In the genomic region with DNA sequence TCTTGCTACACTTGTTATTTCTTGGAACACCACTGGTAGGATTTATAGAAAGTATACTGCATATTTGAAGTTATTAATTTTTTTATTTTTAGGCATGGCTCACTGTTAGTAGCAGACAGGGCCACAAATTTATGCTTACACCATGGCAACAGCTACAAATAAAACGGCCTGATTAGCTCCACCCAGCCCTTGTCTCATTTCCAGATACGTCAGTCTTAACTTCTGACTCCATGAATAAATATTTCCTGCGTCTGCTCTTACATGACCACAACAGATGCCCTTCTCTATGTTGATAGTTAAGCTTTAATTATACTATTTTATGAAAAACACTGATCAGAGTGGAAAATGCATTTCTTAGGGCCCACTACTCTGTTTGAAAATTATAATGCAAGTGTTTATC, we compare ENCODE assay signal across 18 cellular contexts.
DNase-seq lines count a peak whose midpoint lies in the region; ATAC-seq and TF ChIP-seq lines count a peak whose summit lies in the region.
"Had no signal": no experiment of that assay in that cellular context is flagged by ENCODE, and none has a peak within 500 bp of the region (broad histone marks: within the 10 kb centered on the region; RNA-seq: fewer than 3 reads in every experiment).

No MANE protein-coding gene starts in this region.

- H2AFZ ChIP-seq in SK-N-SH (ENCODE audit: low read depth) (no peak overlapping the region), PC-9 (no peak overlapping the region)
- H2AFZ ChIP-seq: parathyroid adenoma had no signal

- H3K4me3 ChIP-seq in SK-N-SH (ENCODE audit: low read depth in 2 of 2, low read length in 1 of 2) (no peak overlapping the region), retinal pigment epithelial cell (ENCODE audit: low read length) (no peak overlapping the region), PC-9 (no peak overlapping the region)
- H3K4me3 ChIP-seq: HAP-1, spleen, transverse colon had no signal

- CTCF ChIA-PET in SK-N-SH (lab: Yijun Ruan, JAX), result no interaction called here
- CTCF ChIA-PET in PC-9 (lab: Charles Lee), result no interaction called here

- H3K27me3 ChIP-seq in SK-N-SH (ENCODE audit: insufficient read depth) (no peaks in the 10 kb centered on the region), PC-9 (ENCODE audit: insufficient read depth, low read depth) (no peaks in the 10 kb centered on the region)

- 56% methylated on average over 3 of the region's 3 CpGs for WGBS in SK-N-SH (ENCODE audit: low lambda C conversion rate)

- H3K79me2 ChIP-seq in SK-N-SH (ENCODE audit: insufficient read depth) (no peaks in the 10 kb centered on the region), PC-9 (ENCODE audit: low read depth) (no peaks in the 10 kb centered on the region)
- H3K79me2 ChIP-seq: parathyroid adenoma had no signal

- POLR2A ChIA-PET in SK-N-SH (lab: Yijun Ruan, JAX), result no interaction called here
- POLR2A ChIA-PET in PC-9 (lab: Charles Lee; ENCODE audit: unreplicated experiment), result no interaction called here

- TF ChIP-seq CTCF in SK-N-SH (IDR thresholded peaks at IDR 0.05) (no peak), retinal pigment epithelial cell (conservative IDR thresholded peaks at IDR 0.05; ENCODE audit: low read depth, low read length) (no peak), PC-9 (conservative IDR thresholded peaks at IDR 0.05) (no peak)

- H3K9me3 ChIP-seq in SK-N-SH, result no peaks in the 10 kb centered on the region
- H3K9me3 ChIP-seq in PC-9 (ENCODE audit: insufficient read depth, low read depth), result no peaks in the 10 kb centered on the region
- H3K9me3 ChIP-seq: HAP-1, spleen, transverse colon had no signal

- no peak for TF ChIP-seq EP300 in SK-N-SH (IDR thresholded peaks at IDR 0.05; ENCODE audit: borderline replicate concordance in 1 of 2, low read depth in 1 of 2, low read length in 1 of 2)

- ATAC-seq in SK-N-SH treated with all-trans-retinoic acid at 6 μM for 48 hours, result peak; percentile 74
- ATAC-seq: stimulated activated memory B cell treated with anti-CD40 and anti-IgM and Interleukin-4, amounts not matched to agents 10 μg/mL and 1 μg/mL and 100 μg/mL, for 72 hours had no signal

- H4K20me1 ChIP-seq in SK-N-SH (ENCODE audit: insufficient read depth) (no peaks in the 10 kb centered on the region), PC-9 (ENCODE audit: insufficient read depth) (no peaks in the 10 kb centered on the region)

- H3K9ac ChIP-seq in SK-N-SH, result no peak overlapping the region
- H3K9ac ChIP-seq: parathyroid adenoma had no signal

- no TSS peak for BruUV-seq in PC-9 (replicated peaks; lab: Mats Ljungman, UMichigan)

- TF ChIP-seq RAD21 in SK-N-SH (IDR thresholded peaks at IDR 0.05; ENCODE audit: low read length), result no peak

- H3F3A ChIP-seq in SK-N-SH (replicated peaks; ENCODE audit: insufficient read depth) (no peaks in the 10 kb centered on the region), PC-9 (ENCODE audit: insufficient read depth, low read depth) (no peaks in the 10 kb centered on the region)

- H3K4me1 ChIP-seq in SK-N-SH (ENCODE audit: control insufficient read depth in 1 of 2, insufficient read depth in 2 of 2, low read depth in 1 of 2, low read length in 1 of 2) (no peaks in the 10 kb centered on the region), PC-9 (replicated peaks; ENCODE audit: insufficient read depth) (no peaks in the 10 kb centered on the region)
- H3K4me1 ChIP-seq: HAP-1 had no signal

- DNase-seq in SK-N-SH (no peak), RPMI7951 (ENCODE audit: low read depth) (peak; percentile 12), fibroblast of the conjunctiva (ENCODE audit: low read depth) (peak; percentile 4), retinal pigment epithelial cell (ENCODE audit: low read depth) (peak; percentile 46), NCI-H2029 (lab: John Stamatoyannopoulos, UW) (no peak), cerebellar cortex (ENCODE audit: low spot score) (no peak), PC-9 (no peak)
- DNase-seq: 8988T; activated T-cell treated with anti-CD3 and anti-CD28 coated beads, Interleukin-2, amount 50 U/mL, for 1 hour; CD4-positive, CD25-positive, alpha-beta regulatory T cell; hypothalamus; NCI-H1092 treated with DMSO at 0.1 percent for 48 hours; spleen; transverse colon had no signal

- no peak overlapping the region for H3K4me2 ChIP-seq in SK-N-SH
- no peak overlapping the region for H3K4me2 ChIP-seq in PC-9

- no peaks in the 10 kb centered on the region for H3K9me2 ChIP-seq in SK-N-SH
- H3K9me2 ChIP-seq in PC-9 (ENCODE audit: insufficient read depth), result 0 out of 2 replicates have a peak, but pooled peaks cover 3% of the 10 kb centered on the region

- H3K36me3 ChIP-seq in SK-N-SH (replicated peaks in 1 of 2; ENCODE audit: control insufficient read depth in 1 of 2, insufficient read depth in 2 of 2, low read length in 1 of 2) (no peaks in the 10 kb centered on the region), PC-9 (ENCODE audit: low read depth) (no peaks in the 10 kb centered on the region)
- H3K36me3 ChIP-seq: HAP-1, spleen, transverse colon had no signal

- no peak overlapping the region for H3K27ac ChIP-seq in SK-N-SH (ENCODE audit: low read depth in 2 of 2, low read length in 1 of 2)
- H3K27ac ChIP-seq in PC-9, result no peak overlapping the region
- H3K27ac ChIP-seq: parathyroid adenoma, spleen, transverse colon had no signal

- intact Hi-C loops in PC-9 (cut with micrococcal nuclease; ENCODE audit: unreplicated experiment), result no loop called here

TF ChIP-seq in SK-N-SH treated with all-trans-retinoic acid at 6 μM for 48 hours, 23 proteins besides CTCF, POLR2A, EP300 and RAD21 (continues in another document):
- TF ChIP-seq, protein P1, sequence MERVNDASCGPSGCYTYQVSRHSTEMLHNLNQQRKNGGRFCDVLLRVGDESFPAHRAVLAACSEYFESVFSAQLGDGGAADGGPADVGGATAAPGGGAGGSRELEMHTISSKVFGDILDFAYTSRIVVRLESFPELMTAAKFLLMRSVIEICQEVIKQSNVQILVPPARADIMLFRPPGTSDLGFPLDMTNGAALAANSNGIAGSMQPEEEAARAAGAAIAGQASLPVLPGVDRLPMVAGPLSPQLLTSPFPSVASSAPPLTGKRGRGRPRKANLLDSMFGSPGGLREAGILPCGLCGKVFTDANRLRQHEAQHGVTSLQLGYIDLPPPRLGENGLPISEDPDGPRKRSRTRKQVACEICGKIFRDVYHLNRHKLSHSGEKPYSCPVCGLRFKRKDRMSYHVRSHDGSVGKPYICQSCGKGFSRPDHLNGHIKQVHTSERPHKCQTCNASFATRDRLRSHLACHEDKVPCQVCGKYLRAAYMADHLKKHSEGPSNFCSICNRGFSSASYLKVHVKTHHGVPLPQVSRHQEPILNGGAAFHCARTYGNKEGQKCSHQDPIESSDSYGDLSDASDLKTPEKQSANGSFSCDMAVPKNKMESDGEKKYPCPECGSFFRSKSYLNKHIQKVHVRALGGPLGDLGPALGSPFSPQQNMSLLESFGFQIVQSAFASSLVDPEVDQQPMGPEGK (CRISPR knock-in tag; IDR thresholded peaks at IDR 0.05; ENCODE audit: borderline replicate concordance), result no peak
- no peak for TF ChIP-seq ZC3H10 (CRISPR knock-in tag; IDR thresholded peaks at IDR 0.05)
- TF ChIP-seq SNAI2 (CRISPR knock-in tag; IDR thresholded peaks at IDR 0.05), result no peak
- TF ChIP-seq ESRRG (CRISPR knock-in tag; IDR thresholded peaks at IDR 0.05), result no peak
- TF ChIP-seq ZNF8 (CRISPR knock-in tag; IDR thresholded peaks at IDR 0.05), result no peak

TF ChIP-seq in SK-N-SH, 30 proteins besides CTCF, POLR2A, EP300 and RAD21:
- TF ChIP-seq FOXJ3 (CRISPR knock-in tag; IDR thresholded peaks at IDR 0.05) (no peak), GATA2 (CRISPR knock-in tag; IDR thresholded peaks at IDR 0.05) (no peak), GABPA (IDR thresholded peaks at IDR 0.05; ENCODE audit: low read depth) (no peak), TCF12 (IDR thresholded peaks at IDR 0.05) (no peak), FOXM1 (IDR thresholded peaks at IDR 0.05; ENCODE audit: low read depth) (no peak)
- TF ChIP-seq, protein P2, sequence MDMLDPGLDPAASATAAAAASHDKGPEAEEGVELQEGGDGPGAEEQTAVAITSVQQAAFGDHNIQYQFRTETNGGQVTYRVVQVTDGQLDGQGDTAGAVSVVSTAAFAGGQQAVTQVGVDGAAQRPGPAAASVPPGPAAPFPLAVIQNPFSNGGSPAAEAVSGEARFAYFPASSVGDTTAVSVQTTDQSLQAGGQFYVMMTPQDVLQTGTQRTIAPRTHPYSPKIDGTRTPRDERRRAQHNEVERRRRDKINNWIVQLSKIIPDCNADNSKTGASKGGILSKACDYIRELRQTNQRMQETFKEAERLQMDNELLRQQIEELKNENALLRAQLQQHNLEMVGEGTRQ (IDR thresholded peaks at IDR 0.05; ENCODE audit: borderline replicate concordance, low read depth, low read length), result no peak

Comparison
In these comparisons a context has a peak if more than half of its experiments do, and no peak if none do; other contexts are left out.
1. DNase-seq: peak in RPMI7951 (single experiment), fibroblast of the conjunctiva (single experiment) and retinal pigment epithelial cell (single experiment); none in SK-N-SH (single experiment), NCI-H2029 (single experiment), cerebellar cortex (single experiment) and PC-9 (0 of 2).